ENCODE assay signal across 9 cellular contexts in genomic region chr2:233053928-233054774, GRCh38. TPM values are rescaled to one million over a fixed set of nuclear protein-coding genes. Genes with fewer than 3 reads are reported as not detected.
DNase-seq lines count a peak whose midpoint lies in the region; ATAC-seq and TF ChIP-seq lines count a peak whose summit lies in the region.
"Had no signal": no experiment of that assay in that cellular context is flagged by ENCODE, and none has a peak within 500 bp of the region (broad histone marks: within the 10 kb centered on the region; RNA-seq: fewer than 3 reads in every experiment).

No MANE protein-coding gene starts in this region.

- in situ Hi-C loops in Panc1 (cut with HindIII; ENCODE audit: low pct_unique_long_range_greater_than_20kb, low sequenced_read_pairs): no loop called here

- intact Hi-C loops in Panc1 (cut with micrococcal nuclease; ENCODE audit: unreplicated experiment) (no loop called here), posterior cingulate gyrus (cut with DNase I) (loop anchor here (1.0 to 10.0 kb wide), 2 partner anchors 201 to 449 kb away; no protein-coding TSS in a partner anchor), uterus (cut with DNase I; ENCODE audit: low total_unique reads) (no loop called here)
- intact Hi-C loops in activated T-helper 1 cell treated with anti-CD3 and anti-CD28 coated beads, Interleukin-12 subunit alpha, Interleukin-12 subunit beta, Interleukin-2, Interleukin-4 antibody, amounts not matched to agents 30 ng/mL and 10 ng/mL and 1 ng/mL, durations not matched to agents 14 hours and 24 hours and 36 hours (cut with micrococcal nuclease): loop anchor here (1.0 kb wide), 2 partner anchors 201 to 448 kb away; no protein-coding TSS in a partner anchor

- POLR2A ChIA-PET in CD8-positive, alpha-beta memory T cell (lab: Charles Lee): interaction anchor here (0.7 kb wide), 1 partner anchor 170 kb away, joined by 5 read pairs; no protein-coding TSS in a partner anchor
- POLR2A ChIA-PET in Panc1 (lab: Charles Lee): no interaction called here

- no peak overlapping the region for H3K27ac ChIP-seq in CD8-positive, alpha-beta memory T cell (ENCODE audit: low read depth, low read length)
- H3K27ac ChIP-seq in Panc1 (ENCODE audit: low read length) (0 out of 2 replicates have a peak overlapping the region, but pooled peaks have one; percentile 20), foreskin keratinocyte (no peak overlapping the region), uterus (no peak overlapping the region)

- H3K9me3 ChIP-seq in CD8-positive, alpha-beta memory T cell (ENCODE audit: low read length): no peaks in the 10 kb centered on the region
- H3K9me3 ChIP-seq in Panc1 (ENCODE audit: control insufficient read depth, insufficient read depth, low read depth, low read length) (no peaks in the 10 kb centered on the region), uterus (no peaks in the 10 kb centered on the region)

- H3K4me1 Mint-ChIP-seq in CD8-positive, alpha-beta memory T cell: peaks cover 25 to 32% (median 26%) of the 10 kb centered on the region in 3 donors
- H3K4me1 Mint-ChIP-seq in activated T-helper 1 cell treated with anti-CD3 and anti-CD28 coated beads, Interleukin-12 subunit alpha, Interleukin-12 subunit beta, Interleukin-2, Interleukin-4 antibody, amounts not matched to agents 30 ng/mL and 10 ng/mL and 1 ng/mL, durations not matched to agents 14 hours and 24 hours and 36 hours (ENCODE audit: low read depth): peaks cover 18% of the 10 kb centered on the region

- ATAC-seq in Panc1 (peak; percentile 86), foreskin keratinocyte (peak; percentile 43)

- peak; percentile 52 to 72 (median 64) for DNase-seq in CD8-positive, alpha-beta memory T cell
- DNase-seq in H7 (peak; percentile 95), Panc1 (ENCODE audit: low read depth, low spot score) (no peak), foreskin keratinocyte (peak in 1 of 2 donors; percentile 30), posterior cingulate gyrus (peak in 7 of 10 donors; percentile 56 to 93 (median 79)), uterus (peak in 1 of 2 donors; percentile 28), A172 (ENCODE audit: low spot score) (no peak)
- DNase-seq in activated T-helper 1 cell treated with anti-CD3 and anti-CD28 coated beads, Interleukin-12 subunit alpha, Interleukin-12 subunit beta, Interleukin-2, Interleukin-4 antibody, amounts not matched to agents 30 ng/mL and 10 ng/mL and 1 ng/mL, durations not matched to agents 14 hours and 24 hours and 36 hours (ENCODE audit: low spot score): peak; percentile 52

- TF ChIP-seq CTCF in Panc1 (IDR thresholded peaks at IDR 0.05) (peak; percentile 97), foreskin keratinocyte (conservative IDR thresholded peaks at IDR 0.05) (peak; percentile 88), uterus (IDR thresholded peaks at IDR 0.05) (peak; percentile 56 to 72 (median 68))

- no TSS peak for BruUV-seq in Panc1 (replicated peaks; lab: Mats Ljungman, UMichigan)

- peak overlapping the region in 5 of 8 donors; percentile 25 to 86 (median 55) for H3K27ac Mint-ChIP-seq in CD8-positive, alpha-beta memory T cell
- no peak overlapping the region for H3K27ac Mint-ChIP-seq in activated T-helper 1 cell treated with anti-CD3 and anti-CD28 coated beads, Interleukin-12 subunit alpha, Interleukin-12 subunit beta, Interleukin-2, Interleukin-4 antibody, amounts not matched to agents 30 ng/mL and 10 ng/mL and 1 ng/mL, durations not matched to agents 14 hours and 24 hours and 36 hours

- CTCF ChIA-PET in CD8-positive, alpha-beta memory T cell (lab: Charles Lee): interaction anchor here (0.6 to 2.6 kb wide), 36 partner anchors 8 to 294 kb away, joined by 3 to 14 read pairs (median 6); partner anchors contain the start of gene ATG16L1
- CTCF ChIA-PET in Panc1 (lab: Charles Lee): interaction anchor here (0.9 to 1.7 kb wide), 3 partner anchors 12 to 202 kb away, joined by 3 to 9 read pairs (median 6); no protein-coding TSS in a partner anchor

- H3K36me3 ChIP-seq in CD8-positive, alpha-beta memory T cell (ENCODE audit: insufficient read depth, low read length): no peaks in the 10 kb centered on the region
- H3K36me3 ChIP-seq in H7 (replicated peaks; ENCODE audit: control insufficient read depth, insufficient read depth, low read length) (no peaks in the 10 kb centered on the region), Panc1 (ENCODE audit: control insufficient read depth, insufficient read depth, low read length) (no peaks in the 10 kb centered on the region), uterus (no peaks in the 10 kb centered on the region)

- TF ChIP-seq POLR2A in uterus (IDR thresholded peaks at IDR 0.05): no peak

- peak overlapping the region in 5 of 7 donors; percentile 5 to 61 (median 27) for H3K4me3 Mint-ChIP-seq in CD8-positive, alpha-beta memory T cell
- no peak overlapping the region for H3K4me3 Mint-ChIP-seq in activated T-helper 1 cell treated with anti-CD3 and anti-CD28 coated beads, Interleukin-12 subunit alpha, Interleukin-12 subunit beta, Interleukin-2, Interleukin-4 antibody, amounts not matched to agents 30 ng/mL and 10 ng/mL and 1 ng/mL, durations not matched to agents 14 hours and 24 hours and 36 hours

- peaks cover 19% of the 10 kb centered on the region for H3K4me1 ChIP-seq in CD8-positive, alpha-beta memory T cell (ENCODE audit: insufficient read depth, low read length)
- H3K4me1 ChIP-seq in Panc1 (ENCODE audit: control insufficient read depth, insufficient read depth, low read length) (0 out of 2 replicates have a peak, but pooled peaks cover 5% of the 10 kb centered on the region), foreskin keratinocyte (no peaks in the 10 kb centered on the region), uterus (no peaks in the 10 kb centered on the region)

- no peaks in the 10 kb centered on the region for H3K27me3 ChIP-seq in CD8-positive, alpha-beta memory T cell (ENCODE audit: insufficient read depth, low read length, poor library complexity, severe bottlenecking)
- H3K27me3 ChIP-seq in H7 (ENCODE audit: control insufficient read depth, insufficient read depth, low read length): peaks cover 6% of the 10 kb centered on the region
- H3K27me3 ChIP-seq in Panc1 (ENCODE audit: control insufficient read depth, insufficient read depth, low read length): no peaks in the 10 kb centered on the region
- peaks cover 23% of the 10 kb centered on the region for H3K27me3 ChIP-seq in foreskin keratinocyte
- no peaks in the 10 kb centered on the region for H3K27me3 ChIP-seq in uterus

- peaks cover 0 to 3% of the 10 kb centered on the region in 2 donors for H3K27me3 Mint-ChIP-seq in CD8-positive, alpha-beta memory T cell
- H3K27me3 Mint-ChIP-seq in activated T-helper 1 cell treated with anti-CD3 and anti-CD28 coated beads, Interleukin-12 subunit alpha, Interleukin-12 subunit beta, Interleukin-2, Interleukin-4 antibody, amounts not matched to agents 30 ng/mL and 10 ng/mL and 1 ng/mL, durations not matched to agents 14 hours and 24 hours and 36 hours (ENCODE audit: insufficient read depth): peaks cover 25% of the 10 kb centered on the region

- no peak overlapping the region for H3K4me3 ChIP-seq in CD8-positive, alpha-beta memory T cell (ENCODE audit: low read length)
- H3K4me3 ChIP-seq in H7 (ENCODE audit: insufficient read depth, low read depth, low read length) (no peak overlapping the region), Panc1 (ENCODE audit: low read depth in 2 of 2, low read length in 2 of 2) (no peak overlapping the region), uterus (no peak overlapping the region)

- H3K36me3 Mint-ChIP-seq in CD8-positive, alpha-beta memory T cell: no peaks in the 10 kb centered on the region
- no peaks in the 10 kb centered on the region for H3K36me3 Mint-ChIP-seq in activated T-helper 1 cell treated with anti-CD3 and anti-CD28 coated beads, Interleukin-12 subunit alpha, Interleukin-12 subunit beta, Interleukin-2, Interleukin-4 antibody, amounts not matched to agents 30 ng/mL and 10 ng/mL and 1 ng/mL, durations not matched to agents 14 hours and 24 hours and 36 hours (ENCODE audit: low read depth)

- no peaks in the 10 kb centered on the region for H3K9me3 Mint-ChIP-seq in CD8-positive, alpha-beta memory T cell
- H3K9me3 Mint-ChIP-seq in activated T-helper 1 cell treated with anti-CD3 and anti-CD28 coated beads, Interleukin-12 subunit alpha, Interleukin-12 subunit beta, Interleukin-2, Interleukin-4 antibody, amounts not matched to agents 30 ng/mL and 10 ng/mL and 1 ng/mL, durations not matched to agents 14 hours and 24 hours and 36 hours: no peaks in the 10 kb centered on the region

RNA-seq across cellular contexts. Expression of gene INPP5D, which starts 6.0 kb away (rescaled TPM):
- 10 to 100 TPM; 49.3 to 51.0 TPM for total RNA-seq in CD8-positive, alpha-beta memory T cell
- polyA plus RNA-seq in CD8-positive, alpha-beta memory T cell: 146 TPM
- 1.7 and 5.2 TPM in 2 replicates for total RNA-seq in H7 (2014; rRNA removed; shearing (Covaris generic))
- total RNA-seq in Panc1 (2021; ENCODE audit: unreplicated experiment): 0.39 TPM
- 0.18 TPM for polyA plus RNA-seq in Panc1 (2012; ENCODE audit: insufficient read length)
- total RNA-seq in activated T-helper 1 cell treated with anti-CD3 and anti-CD28 coated beads, Interleukin-12 subunit alpha, Interleukin-12 subunit beta, Interleukin-2, Interleukin-4 antibody, amounts not matched to agents 30 ng/mL and 10 ng/mL and 1 ng/mL, durations not matched to agents 14 hours and 24 hours and 36 hours: 60.9 and 61.2 TPM in 2 replicates
- total RNA-seq in foreskin keratinocyte: 21.8 and 25.5 TPM in 2 replicates
- 14.5 and 15.2 TPM in 2 replicates for polyA plus RNA-seq in foreskin keratinocyte
- 10 to 100 TPM; 14.2 to 37.9 (median 22.3) TPM for total RNA-seq in uterus
- 0.84 and 0.86 TPM in 2 replicates for total RNA-seq in A172 (2014; rRNA removed; shearing (Covaris generic))

RNA-seq across cellular contexts. Expression of gene NEU2, which starts 21.7 kb away (rescaled TPM):
- not detected for total RNA-seq in CD8-positive, alpha-beta memory T cell
- polyA plus RNA-seq in CD8-positive, alpha-beta memory T cell: not detected
- total RNA-seq in H7 (2014; rRNA removed; shearing (Covaris generic)): not detected in 2 replicates
- total RNA-seq in Panc1 (2021; ENCODE audit: unreplicated experiment): not detected
- polyA plus RNA-seq in Panc1 (2012; ENCODE audit: insufficient read length): not detected
- total RNA-seq in activated T-helper 1 cell treated with anti-CD3 and anti-CD28 coated beads, Interleukin-12 subunit alpha, Interleukin-12 subunit beta, Interleukin-2, Interleukin-4 antibody, amounts not matched to agents 30 ng/mL and 10 ng/mL and 1 ng/mL, durations not matched to agents 14 hours and 24 hours and 36 hours: not detected in 2 replicates
- total RNA-seq in foreskin keratinocyte: not detected in 2 replicates
- not detected in 2 replicates for polyA plus RNA-seq in foreskin keratinocyte
- total RNA-seq in uterus: not detected
- total RNA-seq in A172 (2014; rRNA removed; shearing (Covaris generic)): not detected in 2 replicates
- total RNA-seq: urinary bladder had no signal
- polyA plus RNA-seq: urinary bladder had no signal

RNA-seq across cellular contexts. Expression of gene NGEF, which starts 41.1 kb away (rescaled TPM):
- total RNA-seq in CD8-positive, alpha-beta memory T cell: under 1 TPM in 1 of 2 experiments, not detected in 1; 0.38 TPM
- polyA plus RNA-seq in CD8-positive, alpha-beta memory T cell: not detected
- total RNA-seq in H7 (2014; rRNA removed; shearing (Covaris generic)): 3.9 and 6.0 TPM in 2 replicates
- total RNA-seq in Panc1 (2021; ENCODE audit: unreplicated experiment): 17.8 TPM
- 30.6 TPM for polyA plus RNA-seq in Panc1 (2012; ENCODE audit: insufficient read length)
- 0.21 TPM in 1 of 2 replicates, not detected in the other for total RNA-seq in activated T-helper 1 cell treated with anti-CD3 and anti-CD28 coated beads, Interleukin-12 subunit alpha, Interleukin-12 subunit beta, Interleukin-2, Interleukin-4 antibody, amounts not matched to agents 30 ng/mL and 10 ng/mL and 1 ng/mL, durations not matched to agents 14 hours and 24 hours and 36 hours
- total RNA-seq in foreskin keratinocyte: 0.11 TPM in 1 of 2 replicates, not detected in the other
- polyA plus RNA-seq in foreskin keratinocyte: 0.01 TPM in 1 of 2 replicates, not detected in the other
- total RNA-seq in uterus: 10 to 100 TPM in 1 of 4 donors, 1 to 10 TPM in 2, under 1 TPM in 1; 0.29 to 18.4 (median 5.2) TPM
- total RNA-seq in A172 (2014; rRNA removed; shearing (Covaris generic)): 33.3 and 37.5 TPM in 2 replicates

Comparison
In these comparisons a context has a peak if more than half of its experiments do, and no peak if none do; other contexts are left out.
1. DNase-seq: peak in CD8-positive, alpha-beta memory T cell (5 of 5), H7 (single experiment), activated T-helper 1 cell treated with anti-CD3 and anti-CD28 coated beads, Interleukin-12 subunit alpha, Interleukin-12 subunit beta, Interleukin-2, Interleukin-4 antibody, amounts not matched to agents 30 ng/mL and 10 ng/mL and 1 ng/mL, durations not matched to agents 14 hours and 24 hours and 36 hours (single experiment) and posterior cingulate gyrus (7 of 10); none in Panc1 (single experiment) and A172 (single experiment).
2. intact Hi-C loops: an anchor here in activated T-helper 1 cell treated with anti-CD3 and anti-CD28 coated beads, Interleukin-12 subunit alpha, Interleukin-12 subunit beta, Interleukin-2, Interleukin-4 antibody, amounts not matched to agents 30 ng/mL and 10 ng/mL and 1 ng/mL, durations not matched to agents 14 hours and 24 hours and 36 hours (1.0 kb wide) and posterior cingulate gyrus (1.0 to 10.0 kb wide); none called in Panc1 and uterus.
3. Peak in every context shown above with its lines, with median percentiles within 50 percentile points of each other: CTCF ChIP-seq.